8 cellular contexts compared by ENCODE assay signal in the genomic region with DNA sequence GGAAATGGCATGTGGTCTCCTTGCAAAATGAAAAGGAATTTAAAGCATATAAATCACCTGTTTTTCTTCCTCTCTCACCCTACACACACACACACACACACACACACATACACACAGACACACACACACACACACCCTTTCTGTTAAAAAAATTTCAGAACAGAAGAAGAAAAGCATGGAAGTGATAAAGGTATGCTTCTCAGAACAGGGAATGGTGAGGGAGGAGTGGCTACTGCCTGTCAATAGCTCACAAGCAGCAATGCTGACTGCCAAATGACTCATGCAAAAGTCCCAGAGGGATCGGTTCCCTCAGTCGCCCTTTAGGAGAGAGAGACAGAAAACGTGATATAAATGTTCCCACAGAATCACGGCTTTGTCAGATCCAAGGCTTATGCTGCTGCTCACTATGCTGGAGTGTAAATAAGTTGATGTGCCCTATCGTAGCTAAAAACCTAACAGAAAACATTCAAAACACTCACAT.
A peak's percentile ranks its signal among the peaks of the same experiment; 100 is the strongest.
DNase-seq lines count a peak whose midpoint lies in the region; ATAC-seq and TF ChIP-seq lines count a peak whose summit lies in the region.

No MANE protein-coding gene starts in this region.

- H3K4me3 ChIP-seq in BE2C (ENCODE audit: low read depth, low read length) (peak overlapping the region; percentile 37), epithelial cell of proximal tubule (ENCODE audit: low read depth, low read length) (no peak overlapping the region)

- H3K4me3 Mint-ChIP-seq in nephron, result no peak overlapping the region
- no peak overlapping the region for H3K4me3 Mint-ChIP-seq in activated CD4-positive, alpha-beta memory T cell treated with anti-CD3 and anti-CD28 coated beads for 36 hours
- no peak overlapping the region for H3K4me3 Mint-ChIP-seq in T-helper 2 cell treated with Interferon-gamma antibody and Interleukin-4, amounts not matched to agents 5 μg/mL and 100 μg/mL, for 36 hours

- H3K27ac Mint-ChIP-seq in nephron, result peak overlapping the region; percentile 22 to 53 (median 32)
- no peak overlapping the region for H3K27ac Mint-ChIP-seq in activated CD4-positive, alpha-beta memory T cell treated with anti-CD3 and anti-CD28 coated beads for 36 hours
- no peak overlapping the region for H3K27ac Mint-ChIP-seq in T-helper 2 cell treated with Interferon-gamma antibody and Interleukin-4, amounts not matched to agents 5 μg/mL and 100 μg/mL, for 36 hours

- DNase-seq in BE2C (peak; percentile 66), NCI-H460 (ENCODE audit: extremely low read depth, low read depth) (peak; percentile 77), epithelial cell of proximal tubule (ENCODE audit: low read depth) (peak; percentile 92), middle frontal gyrus (ENCODE audit: extremely low spot score, low spot score) (no peak)
- no peak for DNase-seq in activated CD4-positive, alpha-beta memory T cell treated with anti-CD3 and anti-CD28 coated beads for 36 hours
- DNase-seq in T-helper 2 cell treated with Interferon-gamma antibody and Interleukin-4, amounts not matched to agents 5 μg/mL and 100 μg/mL, for 36 hours (ENCODE audit: low spot score), result no peak

- no peaks in the 10 kb centered on the region for H3K36me3 ChIP-seq in BE2C

- H3K9me3 Mint-ChIP-seq in nephron, result peaks cover 3% of the 10 kb centered on the region
- H3K9me3 Mint-ChIP-seq in activated CD4-positive, alpha-beta memory T cell treated with anti-CD3 and anti-CD28 coated beads for 36 hours, result no peaks in the 10 kb centered on the region
- no peaks in the 10 kb centered on the region for H3K9me3 Mint-ChIP-seq in T-helper 2 cell treated with Interferon-gamma antibody and Interleukin-4, amounts not matched to agents 5 μg/mL and 100 μg/mL, for 36 hours

- no peaks in the 10 kb centered on the region for H3K27me3 ChIP-seq in BE2C

- intact Hi-C loops in activated CD4-positive, alpha-beta memory T cell treated with anti-CD3 and anti-CD28 coated beads for 36 hours (cut with micrococcal nuclease), result no loop called here

- H3K9me3 ChIP-seq in BE2C, result no peaks in the 10 kb centered on the region

- peaks cover 20% of the 10 kb centered on the region for H3K4me1 Mint-ChIP-seq in nephron
- H3K4me1 Mint-ChIP-seq in activated CD4-positive, alpha-beta memory T cell treated with anti-CD3 and anti-CD28 coated beads for 36 hours (ENCODE audit: low read depth), result no peaks in the 10 kb centered on the region
- no peaks in the 10 kb centered on the region for H3K4me1 Mint-ChIP-seq in T-helper 2 cell treated with Interferon-gamma antibody and Interleukin-4, amounts not matched to agents 5 μg/mL and 100 μg/mL, for 36 hours (ENCODE audit: low read depth)

- H3K27me3 Mint-ChIP-seq in nephron (ENCODE audit: low read depth), result no peaks in the 10 kb centered on the region
- no peaks in the 10 kb centered on the region for H3K27me3 Mint-ChIP-seq in activated CD4-positive, alpha-beta memory T cell treated with anti-CD3 and anti-CD28 coated beads for 36 hours
- H3K27me3 Mint-ChIP-seq in T-helper 2 cell treated with Interferon-gamma antibody and Interleukin-4, amounts not matched to agents 5 μg/mL and 100 μg/mL, for 36 hours (ENCODE audit: low read depth), result no peaks in the 10 kb centered on the region

- CTCF ChIA-PET in activated CD4-positive, alpha-beta memory T cell treated with anti-CD3 and anti-CD28 coated beads for 36 hours (lab: Charles Lee), result no interaction called here

- no peak for ATAC-seq in HG03354 (IDR thresholded peaks at IDR 0.05; ENCODE audit: poor library complexity, severe bottlenecking, unreplicated experiment)

- TF ChIP-seq CTCF in BE2C (IDR thresholded peaks at IDR 0.05; ENCODE audit: low read depth, low read length) (no peak), epithelial cell of proximal tubule (conservative IDR thresholded peaks at IDR 0.05; ENCODE audit: low read depth, low read length) (no peak), nephron (IDR thresholded peaks at IDR 0.05; ENCODE audit: unreplicated experiment in 3 of 3) (no peak)

- POLR2A ChIA-PET in activated CD4-positive, alpha-beta memory T cell treated with anti-CD3 and anti-CD28 coated beads for 36 hours (lab: Charles Lee), result no interaction called here

- no peaks in the 10 kb centered on the region for H3K36me3 Mint-ChIP-seq in nephron (ENCODE audit: low read depth)
- H3K36me3 Mint-ChIP-seq in activated CD4-positive, alpha-beta memory T cell treated with anti-CD3 and anti-CD28 coated beads for 36 hours, result no peaks in the 10 kb centered on the region
- H3K36me3 Mint-ChIP-seq in T-helper 2 cell treated with Interferon-gamma antibody and Interleukin-4, amounts not matched to agents 5 μg/mL and 100 μg/mL, for 36 hours (ENCODE audit: low read depth), result no peaks in the 10 kb centered on the region

- H3K4me1 ChIP-seq in BE2C, result peaks cover 6% of the 10 kb centered on the region

Comparison
In these comparisons a context has a peak if more than half of its experiments do, and no peak if none do; other contexts are left out.
1. DNase-seq: peak in BE2C (single experiment), NCI-H460 (single experiment) and epithelial cell of proximal tubule (single experiment); none in activated CD4-positive, alpha-beta memory T cell treated with anti-CD3 and anti-CD28 coated beads for 36 hours (single experiment), middle frontal gyrus (single experiment) and T-helper 2 cell treated with Interferon-gamma antibody and Interleukin-4, amounts not matched to agents 5 μg/mL and 100 μg/mL, for 36 hours (single experiment).
2. H3K27ac Mint-ChIP-seq: peak in nephron (3 of 3); none in activated CD4-positive, alpha-beta memory T cell treated with anti-CD3 and anti-CD28 coated beads for 36 hours (single experiment) and T-helper 2 cell treated with Interferon-gamma antibody and Interleukin-4, amounts not matched to agents 5 μg/mL and 100 μg/mL, for 36 hours (single experiment).